Comparison of ENCODE assay signal across 8 cellular contexts in the genomic region with DNA sequence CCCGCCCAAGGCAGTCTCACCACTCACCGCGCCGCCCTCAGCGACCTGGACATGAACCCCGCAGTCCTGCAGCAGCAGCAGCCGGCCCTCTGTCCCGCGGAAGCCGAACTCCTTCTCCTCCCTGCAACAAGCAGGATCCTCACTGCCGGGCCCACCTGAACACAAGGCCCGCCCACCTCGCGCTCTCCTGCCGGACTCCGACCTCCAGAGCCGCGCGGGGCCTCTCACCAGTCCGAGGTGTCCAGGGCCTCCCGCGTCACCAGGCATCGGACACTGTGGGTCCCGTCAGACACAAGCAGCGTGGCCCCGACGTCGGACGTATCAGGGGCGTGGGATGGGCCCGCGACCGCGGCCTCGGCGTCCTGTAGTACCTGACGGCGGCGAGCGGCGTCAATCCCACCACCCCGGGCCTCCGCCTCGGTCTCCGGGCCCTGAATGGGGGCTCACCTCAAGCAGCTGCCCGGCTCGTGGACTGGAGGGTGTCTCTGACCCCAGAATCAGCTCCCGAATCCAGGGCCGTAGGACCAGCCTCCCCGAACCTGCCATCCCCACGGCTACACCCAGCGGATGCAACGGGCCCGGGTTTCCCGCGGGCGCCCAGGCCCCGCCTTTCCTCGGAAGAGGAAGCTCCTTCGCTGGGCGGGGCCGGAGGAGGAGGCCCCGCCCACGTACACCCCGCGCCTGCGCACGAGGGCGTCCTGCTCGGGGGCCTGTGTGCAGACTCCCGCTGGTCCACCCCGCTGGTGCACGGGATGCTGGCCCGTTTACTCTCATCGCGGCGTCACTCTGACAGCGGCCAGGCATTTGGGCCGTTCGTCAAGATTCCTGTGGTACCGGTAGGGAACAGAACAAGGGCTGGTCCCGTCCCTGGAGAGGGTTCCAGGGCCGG. TPM values are rescaled to one million over a fixed set of nuclear protein-coding genes. Genes with fewer than 3 reads are reported as not detected.
A peak's percentile ranks its signal among the peaks of the same experiment; 100 is the strongest.
DNase-seq lines count a peak whose midpoint lies in the region; ATAC-seq and TF ChIP-seq lines count a peak whose summit lies in the region.

A gene (minus strand): TSS at position 586 of the 889 bp plus-strand sequence. CDS start 40 bp downstream, at position 546.

- H4K20me1 ChIP-seq in mammary epithelial cell (ENCODE audit: insufficient read depth, low read length), result no peaks in the 10 kb centered on the region
- peaks cover 7% of the 10 kb centered on the region for H4K20me1 ChIP-seq in smooth muscle cell (ENCODE audit: low read depth)

- POLR2A ChIA-PET in A673 (lab: Charles Lee; ENCODE audit: low non-redundant PET), result interaction anchor here (0.6 to 1.0 kb wide), 3 partner anchors 98 to 426 kb away, joined by 3 to 6 read pairs (median 3); a partner anchor contains a TSS

- H2AFZ ChIP-seq in mammary epithelial cell (ENCODE audit: low read depth, low read length) (peak within 1 kb of the TSS; percentile 96), smooth muscle cell (ENCODE audit: low read depth) (peak within 1 kb of the TSS; percentile 93)

- in situ Hi-C loops in mammary epithelial cell (cut with MboI; ENCODE audit: low sequenced_read_pairs in 2 of 2), result loop anchor here (10.0 to 25.0 kb wide), 2 partner anchors 95 to 98 kb away; a partner anchor contains a TSS

- H3K4me2 ChIP-seq in mammary epithelial cell (ENCODE audit: insufficient read depth, low read depth, low read length) (peak within 1 kb of the TSS; percentile 99), smooth muscle cell (peak within 1 kb of the TSS; percentile 92)

- WGBS in mammary epithelial cell (ENCODE audit: low coverage, missing lambda C conversion rate), result under 1% methylated on average over 50 of the region's 83 CpGs
- WGBS in smooth muscle cell (ENCODE audit: low lambda C conversion rate), result 2% methylated on average over 69 of the region's 83 CpGs

- no peaks in the 10 kb centered on the region for H3K27me3 ChIP-seq in A673 (replicated peaks; ENCODE audit: insufficient read depth, low read depth, low read length, poor library complexity)
- no peaks in the 10 kb centered on the region for H3K27me3 ChIP-seq in mammary epithelial cell (ENCODE audit: insufficient read depth, low read length)
- H3K27me3 ChIP-seq in smooth muscle cell (ENCODE audit: low read depth), result no peaks in the 10 kb centered on the region

- H3K27ac ChIP-seq in A673 (ENCODE audit: low read depth, low read length, poor library complexity, severe bottlenecking) (peak within 1 kb of the TSS; percentile 86), mammary epithelial cell (ENCODE audit: insufficient read depth, low read depth, low read length) (peak within 1 kb of the TSS; percentile 84), smooth muscle cell (ENCODE audit: low read depth) (peak within 1 kb of the TSS; percentile 87)

- TF ChIP-seq CTCF in A673 (conservative IDR thresholded peaks at IDR 0.05; ENCODE audit: low read depth, low read length) (no peak), WI38 (IDR thresholded peaks at IDR 0.05; ENCODE audit: low read depth, low read length) (no peak), mammary epithelial cell (conservative IDR thresholded peaks at IDR 0.05 in 1 of 2, IDR thresholded peaks at IDR 0.05 in 1 of 2; ENCODE audit: extremely low read depth in 1 of 2, insufficient read depth in 1 of 2, low read depth in 1 of 2, low read length in 2 of 2) (no peak), smooth muscle cell (IDR thresholded peaks at IDR 0.05; ENCODE audit: borderline replicate concordance, insufficient read depth, poor library complexity, severe bottlenecking) (no peak)

- DNase-seq in A673 (ENCODE audit: low spot score) (peak; percentile 97), NCI-H2171 treated with DMSO at 0.1 percent for 48 hours (lab: John Stamatoyannopoulos, UW) (peak; percentile 87), mammary epithelial cell (peak; percentile 93), iPS-NIHi11 (ENCODE audit: low spot score) (peak; percentile 97), smooth muscle cell (lab: John Stamatoyannopoulos, UW; ENCODE audit: unreplicated experiment) (peak; percentile 80)

- BruUV-seq in A673 (replicated peaks; lab: Mats Ljungman, UMichigan) (TSS peak; percentile 78), mammary epithelial cell (replicated peaks; lab: Mats Ljungman, UMichigan) (TSS peak; percentile 59)

- no peaks in the 10 kb centered on the region for H3K9me3 ChIP-seq in A673 (ENCODE audit: low read depth, low read length, poor library complexity, severe bottlenecking)
- no peaks in the 10 kb centered on the region for H3K9me3 ChIP-seq in mammary epithelial cell (replicated peaks; ENCODE audit: insufficient read depth, low read length)
- no peaks in the 10 kb centered on the region for H3K9me3 ChIP-seq in smooth muscle cell (replicated peaks; ENCODE audit: low read depth)

- intact Hi-C loops in A673 (cut with micrococcal nuclease; ENCODE audit: unreplicated experiment), result no loop called here
- intact Hi-C loops in mammary epithelial cell (cut with micrococcal nuclease), result loop anchor here (5.0 kb wide), 1 partner anchor 178 kb away; a partner anchor contains a TSS

- H3K36me3 ChIP-seq in A673 (ENCODE audit: insufficient read depth, low read length, poor library complexity, severe bottlenecking) (peaks cover 6% of the 10 kb centered on the region), mammary epithelial cell (ENCODE audit: insufficient read depth, low read length) (no peaks in the 10 kb centered on the region), smooth muscle cell (ENCODE audit: low read depth) (no peaks in the 10 kb centered on the region)

- CTCF ChIA-PET in A673 (lab: Charles Lee), result interaction anchor here (0.6 to 2.7 kb wide), 5 partner anchors 13 to 146 kb away, joined by 3 to 17 read pairs (median 3); no protein-coding TSS in a partner anchor
- CTCF ChIA-PET in mammary epithelial cell (lab: Charles Lee; ENCODE audit: low non-redundant PET), result interaction anchor here (0.5 to 1.6 kb wide), 3 partner anchors 98 to 157 kb away, joined by 5 to 30 read pairs (median 5); a partner anchor contains a TSS

- dilution Hi-C loops in mammary epithelial cell (cut with HindIII; ENCODE audit: low sequenced_read_pairs), result loop anchor here (5.0 kb wide), 1 partner anchor 178 kb away; a partner anchor contains a TSS

- H3K4me1 ChIP-seq in A673 (ENCODE audit: insufficient read depth, low read length, poor library complexity, severe bottlenecking) (peaks cover 12% of the 10 kb centered on the region), mammary epithelial cell (ENCODE audit: insufficient read depth, low read length) (peaks cover 18% of the 10 kb centered on the region), smooth muscle cell (ENCODE audit: low read depth) (peaks cover 3% of the 10 kb centered on the region)

- H3K79me2 ChIP-seq in mammary epithelial cell (ENCODE audit: insufficient read depth, low read length) (peaks cover 15% of the 10 kb centered on the region), smooth muscle cell (ENCODE audit: low read depth) (no peaks in the 10 kb centered on the region)

- H3F3A ChIP-seq in smooth muscle cell (ENCODE audit: low read depth), result peaks cover 4% of the 10 kb centered on the region

- H3K9ac ChIP-seq in mammary epithelial cell (ENCODE audit: insufficient read depth, low read length), result peak within 1 kb of the TSS; percentile 84
- peak within 1 kb of the TSS; percentile 79 for H3K9ac ChIP-seq in smooth muscle cell (ENCODE audit: low read depth)

- peak within 1 kb of the TSS; percentile 66 for H3K4me3 ChIP-seq in A673 (ENCODE audit: low read depth, low read length, poor library complexity, severe bottlenecking)
- peak within 1 kb of the TSS; percentile 88 for H3K4me3 ChIP-seq in WI38 (ENCODE audit: low read depth, low read length)
- peak within 1 kb of the TSS; percentile 81 to 91 (median 82) for H3K4me3 ChIP-seq in mammary epithelial cell (replicated peaks in 1 of 3; ENCODE audit: insufficient read depth in 1 of 3, low read depth in 2 of 3, low read length in 3 of 3)
- peak within 1 kb of the TSS; percentile 73 for H3K4me3 ChIP-seq in smooth muscle cell

- ATAC-seq in GM18519 (IDR thresholded peaks at IDR 0.05; ENCODE audit: low FRiP score, unreplicated experiment), result peak; percentile 39
- peak; percentile 57 for ATAC-seq in HG03045 (IDR thresholded peaks at IDR 0.05; ENCODE audit: unreplicated experiment)

RNA-seq across cellular contexts. Expression of the gene that starts here (rescaled TPM):
- 45.8 and 48.0 TPM in 2 replicates for total RNA-seq in A673 (2021)
- 10 to 100 TPM; 15.5 to 39.8 TPM for total RNA-seq in mammary epithelial cell
- polyA plus RNA-seq in mammary epithelial cell, result 34.5 TPM
- polyA minus RNA-seq in mammary epithelial cell, result 53.2 TPM
- 16.5 and 21.9 TPM in 2 replicates for total RNA-seq in smooth muscle cell
- polyA plus RNA-seq in smooth muscle cell, result 31.7 and 45.2 TPM in 2 replicates

Comparison
In these comparisons a context has a peak if more than half of its experiments do, and no peak if none do; other contexts are left out.
1. Peak in every context shown above with its lines: DNase-seq, ATAC-seq, H3K4me3 ChIP-seq and H3K27ac ChIP-seq.